Comparison of ENCODE assay signal across 18 cellular contexts in the genomic region with DNA sequence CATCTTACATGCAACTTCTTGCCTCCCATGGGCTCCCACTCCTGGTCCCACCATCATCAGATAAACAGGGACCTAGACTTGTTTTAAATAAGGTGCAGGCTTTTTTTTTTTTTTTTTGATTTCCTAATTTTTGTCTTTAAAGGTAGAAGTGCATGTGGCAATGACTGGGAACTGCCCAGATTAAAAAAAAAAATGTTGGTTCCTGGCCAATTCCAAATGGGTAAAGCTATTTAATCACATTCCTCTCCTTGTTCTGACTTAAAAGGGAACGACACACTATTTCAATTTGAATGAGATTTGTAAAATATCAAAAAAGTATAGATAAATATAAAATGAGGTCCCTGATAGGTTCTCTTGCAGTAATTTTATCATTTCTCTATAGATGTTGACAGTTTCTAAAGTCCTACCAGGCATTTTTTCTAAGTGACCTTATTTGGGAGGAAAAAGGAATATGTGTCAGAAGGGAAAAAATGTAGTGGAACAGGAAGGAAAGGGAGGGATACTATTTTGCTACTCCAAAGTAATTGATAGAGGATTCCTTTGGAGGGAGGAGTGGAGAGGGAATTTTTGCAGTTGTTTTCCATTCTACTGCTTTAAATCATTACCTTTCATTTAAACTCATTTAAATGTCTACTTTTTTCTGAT. TPM values are rescaled to one million over a fixed set of nuclear protein-coding genes. Genes with fewer than 3 reads are reported as not detected.
DNase-seq lines count a peak whose midpoint lies in the region; TF ChIP-seq lines count a peak whose summit lies in the region.
"Had no signal": no experiment of that assay in that cellular context is flagged by ENCODE, and none has a peak within 500 bp of the region (broad histone marks: within the 10 kb centered on the region; RNA-seq: fewer than 3 reads in every experiment).

No MANE protein-coding gene starts in this region.

- H3K9me3 ChIP-seq in Caco-2: no peaks in the 10 kb centered on the region
- no peaks in the 10 kb centered on the region for H3K9me3 ChIP-seq in adipocyte (ENCODE audit: control insufficient read depth, low read length)
- H3K9me3 ChIP-seq in PC-9 (ENCODE audit: insufficient read depth, low read depth): no peaks in the 10 kb centered on the region
- no peaks in the 10 kb centered on the region for H3K9me3 ChIP-seq in SK-N-SH
- H3K9me3 ChIP-seq: pancreas, SJSA1 had no signal

- H3K9me2 ChIP-seq in PC-9 (ENCODE audit: insufficient read depth) (no peaks in the 10 kb centered on the region), SK-N-SH (no peaks in the 10 kb centered on the region)

- no peak for TF ChIP-seq RAD21 in SK-N-SH (IDR thresholded peaks at IDR 0.05; ENCODE audit: low read length)

- H3K27me3 ChIP-seq in Caco-2 (replicated peaks; ENCODE audit: control insufficient read depth, insufficient read depth, low read length): no peaks in the 10 kb centered on the region
- H3K27me3 ChIP-seq in adipocyte (replicated peaks; ENCODE audit: control insufficient read depth, insufficient read depth, low read length): no peaks in the 10 kb centered on the region
- no peaks in the 10 kb centered on the region for H3K27me3 ChIP-seq in PC-9 (ENCODE audit: insufficient read depth, low read depth)
- H3K27me3 ChIP-seq in SK-N-SH (ENCODE audit: insufficient read depth): no peaks in the 10 kb centered on the region
- H3K27me3 ChIP-seq: pancreas, SJSA1 had no signal

- H3K9me3 Mint-ChIP-seq in Caco-2 (ENCODE audit: unreplicated experiment) (no peaks in the 10 kb centered on the region), osteocyte (ENCODE audit: unreplicated experiment) (no peaks in the 10 kb centered on the region)

- no peak overlapping the region for H3K4me3 Mint-ChIP-seq in Caco-2 (ENCODE audit: unreplicated experiment)
- H3K4me3 Mint-ChIP-seq in osteocyte (ENCODE audit: unreplicated experiment): no peak overlapping the region
- H3K4me3 Mint-ChIP-seq: activated CD4-positive, alpha-beta T cell treated with anti-CD3 and anti-CD28 coated beads for 36 hours had no signal

- TF ChIP-seq CTCF in Caco-2 (IDR thresholded peaks at IDR 0.05; ENCODE audit: insufficient read depth in 1 of 2, low read depth in 1 of 2, low read length in 1 of 2, severe bottlenecking in 1 of 2, unreplicated experiment in 1 of 2) (no peak), fibroblast of pulmonary artery (IDR thresholded peaks at IDR 0.05; ENCODE audit: low read length, missing control alignments) (no peak), osteocyte (IDR thresholded peaks at IDR 0.05) (no peak), PC-9 (conservative IDR thresholded peaks at IDR 0.05) (no peak), SK-N-SH (IDR thresholded peaks at IDR 0.05) (no peak)

- no peak for TF ChIP-seq EP300 in SK-N-SH (IDR thresholded peaks at IDR 0.05; ENCODE audit: borderline replicate concordance in 1 of 2, low read depth in 1 of 2, low read length in 1 of 2)

- H3K9ac ChIP-seq in adipocyte (ENCODE audit: low read length) (no peak overlapping the region), SK-N-SH (no peak overlapping the region)

- H3F3A ChIP-seq in PC-9 (ENCODE audit: insufficient read depth, low read depth) (peaks cover 15% of the 10 kb centered on the region), SK-N-SH (replicated peaks; ENCODE audit: insufficient read depth) (peaks cover 5% of the 10 kb centered on the region)

- H3K4me1 ChIP-seq in Caco-2: peaks cover 42% of the 10 kb centered on the region
- H3K4me1 ChIP-seq in adipocyte (ENCODE audit: control insufficient read depth, insufficient read depth, low read length): peaks cover 30% of the 10 kb centered on the region
- H3K4me1 ChIP-seq in PC-9 (replicated peaks; ENCODE audit: insufficient read depth): no peaks in the 10 kb centered on the region
- H3K4me1 ChIP-seq in SK-N-SH (ENCODE audit: control insufficient read depth in 1 of 2, insufficient read depth in 2 of 2, low read depth in 1 of 2, low read length in 1 of 2): peaks cover 5 to 8% of the 10 kb centered on the region in 2 experiments; a peak in 1 of 4 replicates

- H3K4me2 ChIP-seq in PC-9 (no peak overlapping the region), SK-N-SH (no peak overlapping the region)

- WGBS in SK-N-SH (ENCODE audit: low lambda C conversion rate): 87% methylated on average over 1 of the region's 1 CpG

- H3K4me1 Mint-ChIP-seq in Caco-2 (ENCODE audit: low read depth, unreplicated experiment): peaks cover 25% of the 10 kb centered on the region
- peaks cover 38% of the 10 kb centered on the region for H3K4me1 Mint-ChIP-seq in osteocyte (ENCODE audit: unreplicated experiment)

- no peak overlapping the region for H2AFZ ChIP-seq in PC-9
- no peak overlapping the region for H2AFZ ChIP-seq in SK-N-SH (ENCODE audit: low read depth)

- H3K4me3 ChIP-seq in Caco-2 (ENCODE audit: low read depth, low read length) (no peak overlapping the region), adipocyte (ENCODE audit: low read length) (no peak overlapping the region), fibroblast of pulmonary artery (replicated peaks; ENCODE audit: low read depth, low read length) (no peak overlapping the region), PC-9 (no peak overlapping the region), SK-N-SH (ENCODE audit: low read depth in 2 of 2, low read length in 1 of 2) (no peak overlapping the region)
- H3K4me3 ChIP-seq: pancreas, SJSA1 had no signal

- peak overlapping the region; percentile 12 for H3K27ac Mint-ChIP-seq in Caco-2 (ENCODE audit: unreplicated experiment)
- peak overlapping the region; percentile 39 for H3K27ac Mint-ChIP-seq in osteocyte (ENCODE audit: unreplicated experiment)
- H3K27ac Mint-ChIP-seq: activated CD4-positive, alpha-beta T cell treated with anti-CD3 and anti-CD28 coated beads for 36 hours had no signal

- H3K36me3 ChIP-seq in Caco-2 (ENCODE audit: control insufficient read depth, insufficient read depth, low read length): no peaks in the 10 kb centered on the region; the same call in none of the 2 replicates
- peaks cover 61% of the 10 kb centered on the region for H3K36me3 ChIP-seq in adipocyte (ENCODE audit: control insufficient read depth, insufficient read depth, low read length, severe bottlenecking)
- H3K36me3 ChIP-seq in PC-9 (ENCODE audit: low read depth): peaks cover 22% of the 10 kb centered on the region
- peaks cover 48 to 71% of the 10 kb centered on the region in 2 experiments for H3K36me3 ChIP-seq in SK-N-SH (replicated peaks in 1 of 2; ENCODE audit: control insufficient read depth in 1 of 2, insufficient read depth in 2 of 2, low read length in 1 of 2)

- intact Hi-C loops in Caco-2 (cut with micrococcal nuclease; ENCODE audit: unreplicated experiment) (loop anchor here (2.0 to 10.0 kb wide), 5 partner anchors 112 to 1120 kb away; no protein-coding TSS in a partner anchor), PC-9 (cut with micrococcal nuclease; ENCODE audit: unreplicated experiment) (no loop called here)

- peaks cover 65% of the 10 kb centered on the region for H3K36me3 Mint-ChIP-seq in Caco-2 (ENCODE audit: insufficient read depth, unreplicated experiment)
- H3K36me3 Mint-ChIP-seq in osteocyte (ENCODE audit: unreplicated experiment): peaks cover 35% of the 10 kb centered on the region

- H3K27ac ChIP-seq in PC-9: no peak overlapping the region
- 0 out of 4 replicates have a peak overlapping the region, but pooled peaks of 1 of the 2 experiments have one; percentile 12 for H3K27ac ChIP-seq in SK-N-SH (ENCODE audit: low read depth in 2 of 2, low read length in 1 of 2)
- H3K27ac ChIP-seq: pancreas, SJSA1 had no signal

- peaks cover 11% of the 10 kb centered on the region for H4K20me1 ChIP-seq in PC-9 (ENCODE audit: insufficient read depth)
- H4K20me1 ChIP-seq in SK-N-SH (ENCODE audit: insufficient read depth): no peaks in the 10 kb centered on the region

- H3K79me2 ChIP-seq in PC-9 (ENCODE audit: low read depth) (no peaks in the 10 kb centered on the region), SK-N-SH (ENCODE audit: insufficient read depth) (no peaks in the 10 kb centered on the region)

- BruUV-seq in Caco-2 (replicated peaks; lab: Mats Ljungman, UMichigan): no TSS peak
- BruUV-seq in PC-9 (replicated peaks; lab: Mats Ljungman, UMichigan): no TSS peak

- DNase-seq in Caco-2 (no peak), adipocyte (ENCODE audit: low read depth) (peak; percentile 37), fibroblast of pulmonary artery (ENCODE audit: low read depth) (peak; percentile 71), osteocyte (ENCODE audit: extremely low spot score, unreplicated experiment) (no peak), PC-9 (no peak), SK-N-SH (no peak), HuH-7.5 (ENCODE audit: low spot score) (no peak), occipital lobe (lab: John Stamatoyannopoulos, UW) (no peak)
- DNase-seq: activated CD4-positive, alpha-beta T cell treated with anti-CD3 and anti-CD28 coated beads for 36 hours; activated CD8-positive, alpha-beta memory T cell treated with anti-CD3 and anti-CD28 coated beads, Interleukin-2, amount 50 U/mL, for 4 hours; H7; Kasumi-1; NCI-H1092 treated with DMSO at 0.1 percent for 48 hours; NCI-H2107; NCI-H526; pancreas; T-helper 9 cell had no signal

- POLR2A ChIA-PET in Caco-2 (lab: Charles Lee) (no interaction called here), PC-9 (lab: Charles Lee; ENCODE audit: unreplicated experiment) (no interaction called here), SK-N-SH (lab: Yijun Ruan, JAX) (no interaction called here)

- CTCF ChIA-PET in Caco-2 (lab: Charles Lee): no interaction called here
- CTCF ChIA-PET in PC-9 (lab: Charles Lee): no interaction called here
- CTCF ChIA-PET in SK-N-SH (lab: Yijun Ruan, JAX): interaction anchor here (0.9 to 18.8 kb wide), 11 partner anchors 207 to 1122 kb away, joined by 3 to 214 read pairs (median 4); a partner anchor contains a TSS

- H3K27me3 Mint-ChIP-seq in Caco-2 (ENCODE audit: insufficient read depth, unreplicated experiment) (no peaks in the 10 kb centered on the region), osteocyte (ENCODE audit: unreplicated experiment) (no peaks in the 10 kb centered on the region)
- H3K27me3 Mint-ChIP-seq: activated CD4-positive, alpha-beta T cell treated with anti-CD3 and anti-CD28 coated beads for 36 hours had no signal

TF ChIP-seq in SK-N-SH, 30 proteins besides CTCF, POLR2A, EP300 and RAD21 (continues in another document):
- TF ChIP-seq TEAD4 (IDR thresholded peaks at IDR 0.05; ENCODE audit: borderline replicate concordance, insufficient read depth) (no peak), SMC3 (IDR thresholded peaks at IDR 0.05; ENCODE audit: low read depth, low read length) (no peak), GATA2 (CRISPR knock-in tag; IDR thresholded peaks at IDR 0.05) (no peak), FOXJ3 (CRISPR knock-in tag; IDR thresholded peaks at IDR 0.05) (no peak)

RNA-seq across cellular contexts. Expression of a gene that starts 43.3 kb away (rescaled TPM):
- total RNA-seq in Caco-2 (2022): 145 and 163 TPM in 2 replicates
- 85.6 and 90.7 TPM in 2 replicates for total RNA-seq in osteocyte
- 54.2 and 70.7 TPM in 2 replicates for total RNA-seq in PC-9 (2021)
- polyA plus RNA-seq in SK-N-SH (2012; rRNA removed): 54.5 and 64.2 TPM in 2 replicates
- 78.8 and 102 TPM in 2 replicates for polyA plus RNA-seq in SK-N-SH (2012; cell fraction: cytosol; rRNA removed)
- 24.5 and 47.8 TPM in 2 replicates for polyA plus RNA-seq in SK-N-SH (2012; cell fraction: nucleus; rRNA removed)
- total RNA-seq in occipital lobe: 99.7 TPM

Comparison
In these comparisons a context has a peak if more than half of its experiments do, and no peak if none do; other contexts are left out.
1. DNase-seq: peak in adipocyte (single experiment) and fibroblast of pulmonary artery (single experiment); none in Caco-2 (0 of 2), osteocyte (single experiment), PC-9 (0 of 2), SK-N-SH (single experiment), HuH-7.5 (single experiment) and occipital lobe (single experiment).